In genomic region chr6:96110878-96111277, GRCh38 we compare ENCODE assay signal across 18 cellular contexts.
"Had no signal": no experiment of that assay in that cellular context is flagged by ENCODE, and none has a peak within 500 bp of the region (broad histone marks: within the 10 kb centered on the region; RNA-seq: fewer than 3 reads in every experiment).

No MANE protein-coding gene starts in this region.

- H3K27me3 ChIP-seq: SJCRH30 had no signal

- H3K4me1 ChIP-seq: SJCRH30 had no signal

- DNase-seq: KBM-7, MM.1S, NCI-H1092 treated with DMSO at 0.1 percent for 48 hours, NCI-H1436, NCI-H1694, NCI-H1930, NCI-H2081, NCI-H2107, NCI-H2227 treated with DMSO at 0.1 percent for 48 hours, NCI-H524, NCI-H526 treated with DMSO at 0.1 percent for 48 hours, NCI-H748 treated with DMSO at 0.1 percent for 48 hours, SHP77 treated with DMSO at 0.1 percent for 48 hours, SJCRH30 had no signal

- H3K27ac ChIP-seq: RWPE1, SJCRH30 had no signal

- ATAC-seq: Panc1, Right ventricle myocardium inferior had no signal

- H3K9me3 ChIP-seq: SJCRH30 had no signal

- FAIRE-seq: HTR-8/SVneo had no signal

- H3K4me3 ChIP-seq: SJCRH30 had no signal

- H3K36me3 ChIP-seq: SJCRH30 had no signal
